17 cellular contexts compared by ENCODE assay signal in the genomic region with DNA sequence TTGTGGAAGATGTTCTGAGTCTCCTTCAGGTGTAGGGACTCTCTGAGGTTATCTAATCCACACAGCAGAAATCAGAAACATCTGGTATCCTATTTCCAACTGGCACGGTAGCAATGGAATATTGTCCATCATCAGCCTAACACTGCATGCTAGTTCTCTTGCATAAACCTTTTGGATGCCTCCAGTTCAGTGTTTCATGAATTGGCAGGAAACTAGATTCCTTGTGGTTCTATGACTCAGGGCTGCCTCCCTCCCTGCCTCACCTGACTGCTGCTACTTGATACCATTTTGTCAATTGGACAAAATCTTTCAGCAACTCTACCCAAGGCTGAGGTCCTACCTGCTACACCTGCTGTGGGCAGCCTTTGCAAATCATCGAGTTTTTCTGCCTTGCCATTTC.
DNase-seq lines count a peak whose midpoint lies in the region; ATAC-seq, FAIRE-seq and TF ChIP-seq lines count a peak whose summit lies in the region.
"Had no signal": no experiment of that assay in that cellular context is flagged by ENCODE, and none has a peak within 500 bp of the region (broad histone marks: within the 10 kb centered on the region; RNA-seq: fewer than 3 reads in every experiment).

No MANE protein-coding gene starts in this region.

- no peak for FAIRE-seq in GM12892 (lab: Jason Lieb, UNC)
- FAIRE-seq: GM18507 had no signal

- no peak overlapping the region for H3K4me2 ChIP-seq in Karpas-422 (ENCODE audit: low read depth, low read length, poor library complexity, severe bottlenecking)

- intact Hi-C loops in left ventricle myocardium superior (cut with micrococcal nuclease), result no loop called here

- TF ChIP-seq POLR2A in GM12892 (IDR thresholded peaks at IDR 0.05; ENCODE audit: low read depth, low read length), result no peak

- DNase-seq in AG08395 (ENCODE audit: low spot score) (peak; percentile 91), HT1080 (ENCODE audit: low read depth) (peak; percentile 91), astrocyte of the spinal cord (ENCODE audit: low read depth, low spot score) (peak; percentile 89), iris pigment epithelial cell (ENCODE audit: low read depth) (peak; percentile 78), GM12892 (ENCODE audit: insufficient read length) (no peak), left ventricle myocardium superior (no peak), Karpas-422 (no peak)
- DNase-seq: activated CD4-positive, alpha-beta T cell treated with anti-CD3 and anti-CD28 coated beads, Interleukin-2, amount 50 U/mL, for 1 hour; AML-193; NCI-H1092; NCI-H345; posterior cingulate gyrus; stimulated activated CD8-positive, alpha-beta memory T cell treated with anti-CD3 and anti-CD28 coated beads, Interleukin-4, amount 100 ng/mL, for 48 hours; upper lobe of left lung had no signal

- TF ChIP-seq CTCF in astrocyte of the spinal cord (IDR thresholded peaks at IDR 0.05; ENCODE audit: low read depth, low read length), result no peak

- H2AFZ ChIP-seq in Karpas-422 (ENCODE audit: low read length), result no peak overlapping the region

- H4K20me1 ChIP-seq in Karpas-422 (ENCODE audit: insufficient read depth, low read depth, low read length), result no peaks in the 10 kb centered on the region; the same call in 1 of the 2 replicates

- H3K27me3 ChIP-seq in Karpas-422 (ENCODE audit: low read length), result no peaks in the 10 kb centered on the region
- H3K27me3 ChIP-seq: breast epithelium, upper lobe of left lung had no signal

- ATAC-seq in left ventricle myocardium superior (no peak), GM18868 (IDR thresholded peaks at IDR 0.05; ENCODE audit: unreplicated experiment) (no peak)

- H3K36me3 ChIP-seq in Karpas-422 (ENCODE audit: insufficient read depth, low read length), result no peaks in the 10 kb centered on the region; the same call in 1 of the 2 replicates
- H3K36me3 ChIP-seq: breast epithelium, upper lobe of left lung had no signal

- H3K4me3 ChIP-seq in astrocyte of the spinal cord (ENCODE audit: low read depth, low read length), result no peak overlapping the region
- no peak overlapping the region for H3K4me3 ChIP-seq in Karpas-422 (ENCODE audit: low read length)
- H3K4me3 ChIP-seq: breast epithelium, upper lobe of left lung had no signal

- H3K9me2 ChIP-seq in Karpas-422 (replicated peaks; ENCODE audit: insufficient read depth, low read length), result no peaks in the 10 kb centered on the region

- in situ Hi-C loops in astrocyte of the spinal cord (cut with HindIII; ENCODE audit: low sequenced_read_pairs), result no loop called here

- H3K4me1 ChIP-seq in Karpas-422 (ENCODE audit: low read length), result peaks cover 45% of the 10 kb centered on the region
- H3K4me1 ChIP-seq: breast epithelium had no signal

- H3K9me3 ChIP-seq in Karpas-422 (ENCODE audit: low read length), result no peaks in the 10 kb centered on the region
- H3K9me3 ChIP-seq: breast epithelium, upper lobe of left lung had no signal

- H3K79me2 ChIP-seq in Karpas-422 (ENCODE audit: low read length), result peaks cover 34% of the 10 kb centered on the region

- no peak overlapping the region for H3K9ac ChIP-seq in Karpas-422 (ENCODE audit: low read length)

- H3K27ac ChIP-seq in Karpas-422 (ENCODE audit: low read length), result no peak overlapping the region
- H3K27ac ChIP-seq: upper lobe of left lung had no signal

Comparison
In these comparisons a context has a peak if more than half of its experiments do, and no peak if none do; other contexts are left out.
1. DNase-seq: peak in AG08395 (single experiment), HT1080 (single experiment), astrocyte of the spinal cord (single experiment) and iris pigment epithelial cell (single experiment); none in GM12892 (single experiment), left ventricle myocardium superior (single experiment) and Karpas-422 (single experiment).